1 cellular context compared by ENCODE assay signal in genomic region chr1:23168462-23169218, GRCh38.
TF ChIP-seq lines count a peak whose summit lies in the region.

TSS of gene LUZP1 (minus strand) at chr1:23168856.

TF ChIP-seq in K562, 482 proteins besides CTCF, POLR2A, EP300 and RAD21 (continued from another document):
- TF ChIP-seq CUX1 (CRISPR knock-in tag; IDR thresholded peaks at IDR 0.05) (no peak), E2F3 (CRISPR knock-in tag; IDR thresholded peaks at IDR 0.05) (peak; percentile 46; the same call in 1 of the 2 replicates), NFRKB (IDR thresholded peaks at IDR 0.05; ENCODE audit: low read depth) (peak; percentile 6; the same call in 1 of the 2 replicates), ZEB2 (IDR thresholded peaks at IDR 0.05) (no peak), UBTF (IDR thresholded peaks at IDR 0.05; ENCODE audit: borderline replicate concordance in 1 of 2, low read depth in 2 of 2, low read length in 2 of 2) (peak; percentile 73 to 96; a peak in 3 of 4 replicates), TAF1 (IDR thresholded peaks at IDR 0.05; ENCODE audit: control insufficient read depth, extremely low read depth, insufficient read depth, low read length, severe bottlenecking) (peak; percentile 100), DDX20 (tag; IDR thresholded peaks at IDR 0.05; ENCODE audit: low read depth) (no peak), NKRF (IDR thresholded peaks at IDR 0.05; ENCODE audit: borderline replicate concordance) (peak; percentile 26; the same call in 1 of the 2 replicates), EGR1 (conservative IDR thresholded peaks at IDR 0.05) (0 out of 2 replicates have a peak, but pooled peaks have one; percentile 28), ATF3 (IDR thresholded peaks at IDR 0.05) (peak; percentile 93), ATF3 (CRISPR knock-in tag; conservative IDR thresholded peaks at IDR 0.05) (no peak), RB1 (IDR thresholded peaks at IDR 0.05; ENCODE audit: low read depth) (peak; percentile 86), SRF (CRISPR knock-in tag; IDR thresholded peaks at IDR 0.05) (peak in 1 of 2 experiments; percentile 18; a peak in 1 of 4 replicates), CCNT2 (IDR thresholded peaks at IDR 0.05; ENCODE audit: borderline replicate concordance, extremely low read depth, insufficient read length, low read depth, low read length) (peak; percentile 77), MEF2D (tag; conservative IDR thresholded peaks at IDR 0.05; ENCODE audit: low read depth) (no peak)
